In the genomic region with DNA sequence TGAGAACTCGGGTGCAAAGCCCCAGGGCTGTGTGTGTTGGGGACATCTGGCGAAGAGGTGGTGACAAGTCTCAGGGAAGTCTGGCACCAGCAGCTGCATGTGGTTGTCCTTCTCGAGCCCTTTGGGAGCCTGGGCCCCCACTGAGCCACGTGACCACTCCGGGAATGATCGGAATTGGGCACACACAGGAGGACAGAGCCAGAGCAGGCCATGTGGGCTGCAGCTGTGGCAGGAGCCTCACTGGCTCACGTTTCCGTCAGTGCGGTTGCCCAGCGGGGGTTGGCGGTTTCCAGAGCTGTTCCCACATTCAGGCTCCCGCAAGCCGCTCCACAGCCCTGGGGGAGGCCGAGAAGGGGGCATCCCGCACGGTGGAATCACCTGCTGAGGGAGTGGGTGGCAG, we compare ENCODE assay signal across 2 cellular contexts.
TF ChIP-seq lines count a peak whose summit lies in the region.

No MANE protein-coding gene starts in this region.

TF ChIP-seq in K562, 482 proteins besides CTCF, POLR2A, EP300 and RAD21:
- TF ChIP-seq MTA2 (IDR thresholded peaks at IDR 0.05; ENCODE audit: low read depth) (no peak), HNRNPUL1 (IDR thresholded peaks at IDR 0.05; ENCODE audit: low read length) (no peak), ZNF696 (CRISPR knock-in tag; conservative IDR thresholded peaks at IDR 0.05) (no peak), FOSL1 (tag; conservative IDR thresholded peaks at IDR 0.05) (no peak), SMARCA5 (IDR thresholded peaks at IDR 0.05) (no peak), CBFA2T3 (IDR thresholded peaks at IDR 0.05) (no peak), POLR2G (IDR thresholded peaks at IDR 0.05; ENCODE audit: low read depth, low read length) (peak; percentile 48; the same call in 1 of the 2 replicates)

TF ChIP-seq in WTC11, 78 proteins besides CTCF, POLR2A, EP300 and RAD21:
- no peak for TF ChIP-seq GRHL2 (CRISPR knock-in tag; IDR thresholded peaks at IDR 0.05; ENCODE audit: insufficient replicate concordance, severe bottlenecking)
- TF ChIP-seq, protein P1, sequence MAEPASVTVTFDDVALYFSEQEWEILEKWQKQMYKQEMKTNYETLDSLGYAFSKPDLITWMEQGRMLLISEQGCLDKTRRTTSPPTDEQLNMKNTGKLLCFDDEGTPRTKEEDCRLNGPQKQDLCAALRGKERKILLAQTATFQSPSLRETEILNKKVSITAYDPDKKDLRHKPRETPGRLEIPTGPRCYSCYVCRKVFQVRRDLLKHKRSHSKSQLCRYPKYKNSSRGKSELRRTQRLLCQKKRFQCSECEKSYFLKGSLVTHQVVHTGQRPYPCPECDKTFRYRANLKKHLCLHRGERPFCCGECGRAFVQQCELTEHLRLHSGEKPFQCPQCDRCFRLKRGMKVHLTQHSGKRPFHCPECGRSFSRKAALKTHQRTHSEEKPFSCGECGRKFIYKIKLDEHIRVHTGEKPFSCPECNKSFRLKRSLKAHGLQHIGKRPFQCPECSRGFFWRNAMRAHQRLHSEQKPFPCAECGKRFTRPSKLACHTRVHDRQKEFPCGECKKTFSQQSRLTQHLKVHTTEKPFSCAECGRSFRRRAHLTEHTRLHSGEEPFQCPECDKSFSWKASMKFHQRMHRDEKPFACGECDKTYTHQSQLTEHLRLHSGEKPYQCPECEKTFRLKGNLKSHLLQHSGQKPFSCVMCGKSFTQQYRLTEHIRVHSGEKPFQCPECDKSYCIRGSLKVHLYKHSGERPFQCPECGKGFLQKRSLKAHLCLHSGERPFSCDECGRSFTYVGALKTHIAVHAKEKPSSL (CRISPR knock-in tag; conservative IDR thresholded peaks at IDR 0.05) = no peak
- TF ChIP-seq NFYB (CRISPR knock-in tag; conservative IDR thresholded peaks at IDR 0.05; ENCODE audit: low read depth) = no peak
- TF ChIP-seq ETV6 (CRISPR knock-in tag; IDR thresholded peaks at IDR 0.05) = no peak
- no peak for TF ChIP-seq GABPB1 (CRISPR knock-in tag; IDR thresholded peaks at IDR 0.05)
- TF ChIP-seq ZNF232 (CRISPR knock-in tag; IDR thresholded peaks at IDR 0.05) = no peak
- TF ChIP-seq, protein P2, sequence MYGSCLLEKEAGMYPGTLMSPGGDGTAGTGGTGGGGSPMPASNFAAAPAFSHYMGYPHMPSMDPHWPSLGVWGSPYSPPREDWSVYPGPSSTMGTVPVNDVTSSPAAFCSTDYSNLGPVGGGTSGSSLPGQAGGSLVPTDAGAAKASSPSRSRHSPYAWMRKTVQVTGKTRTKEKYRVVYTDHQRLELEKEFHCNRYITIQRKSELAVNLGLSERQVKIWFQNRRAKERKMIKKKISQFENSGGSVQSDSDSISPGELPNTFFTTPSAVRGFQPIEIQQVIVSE (CRISPR knock-in tag; IDR thresholded peaks at IDR 0.05; ENCODE audit: borderline replicate concordance) = no peak
- TF ChIP-seq EMX1 (CRISPR knock-in tag; IDR thresholded peaks at IDR 0.05) = no peak
- TF ChIP-seq, protein P3, sequence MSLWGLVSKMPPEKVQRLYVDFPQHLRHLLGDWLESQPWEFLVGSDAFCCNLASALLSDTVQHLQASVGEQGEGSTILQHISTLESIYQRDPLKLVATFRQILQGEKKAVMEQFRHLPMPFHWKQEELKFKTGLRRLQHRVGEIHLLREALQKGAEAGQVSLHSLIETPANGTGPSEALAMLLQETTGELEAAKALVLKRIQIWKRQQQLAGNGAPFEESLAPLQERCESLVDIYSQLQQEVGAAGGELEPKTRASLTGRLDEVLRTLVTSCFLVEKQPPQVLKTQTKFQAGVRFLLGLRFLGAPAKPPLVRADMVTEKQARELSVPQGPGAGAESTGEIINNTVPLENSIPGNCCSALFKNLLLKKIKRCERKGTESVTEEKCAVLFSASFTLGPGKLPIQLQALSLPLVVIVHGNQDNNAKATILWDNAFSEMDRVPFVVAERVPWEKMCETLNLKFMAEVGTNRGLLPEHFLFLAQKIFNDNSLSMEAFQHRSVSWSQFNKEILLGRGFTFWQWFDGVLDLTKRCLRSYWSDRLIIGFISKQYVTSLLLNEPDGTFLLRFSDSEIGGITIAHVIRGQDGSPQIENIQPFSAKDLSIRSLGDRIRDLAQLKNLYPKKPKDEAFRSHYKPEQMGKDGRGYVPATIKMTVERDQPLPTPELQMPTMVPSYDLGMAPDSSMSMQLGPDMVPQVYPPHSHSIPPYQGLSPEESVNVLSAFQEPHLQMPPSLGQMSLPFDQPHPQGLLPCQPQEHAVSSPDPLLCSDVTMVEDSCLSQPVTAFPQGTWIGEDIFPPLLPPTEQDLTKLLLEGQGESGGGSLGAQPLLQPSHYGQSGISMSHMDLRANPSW (CRISPR knock-in tag; conservative IDR thresholded peaks at IDR 0.05; ENCODE audit: low read depth) = no peak
- no peak for TF ChIP-seq PRRX2 (CRISPR knock-in tag; IDR thresholded peaks at IDR 0.05)
- TF ChIP-seq RORB (CRISPR knock-in tag; IDR thresholded peaks at IDR 0.05) = no peak
- no peak for TF ChIP-seq TEAD4 (CRISPR knock-in tag; IDR thresholded peaks at IDR 0.05)
- no peak for TF ChIP-seq CBFB (CRISPR knock-in tag; IDR thresholded peaks at IDR 0.05; ENCODE audit: low read depth)
- TF ChIP-seq IRF2 (CRISPR knock-in tag; IDR thresholded peaks at IDR 0.05; ENCODE audit: borderline replicate concordance, low read depth) = no peak
- TF ChIP-seq JAZF1 (CRISPR knock-in tag; IDR thresholded peaks at IDR 0.05) = no peak
- TF ChIP-seq, protein P4, sequence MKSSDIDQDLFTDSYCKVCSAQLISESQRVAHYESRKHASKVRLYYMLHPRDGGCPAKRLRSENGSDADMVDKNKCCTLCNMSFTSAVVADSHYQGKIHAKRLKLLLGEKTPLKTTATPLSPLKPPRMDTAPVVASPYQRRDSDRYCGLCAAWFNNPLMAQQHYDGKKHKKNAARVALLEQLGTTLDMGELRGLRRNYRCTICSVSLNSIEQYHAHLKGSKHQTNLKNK (CRISPR knock-in tag; IDR thresholded peaks at IDR 0.05) = no peak
- no peak for TF ChIP-seq NFE2L1 (CRISPR knock-in tag; IDR thresholded peaks at IDR 0.05)
- TF ChIP-seq, protein P5, sequence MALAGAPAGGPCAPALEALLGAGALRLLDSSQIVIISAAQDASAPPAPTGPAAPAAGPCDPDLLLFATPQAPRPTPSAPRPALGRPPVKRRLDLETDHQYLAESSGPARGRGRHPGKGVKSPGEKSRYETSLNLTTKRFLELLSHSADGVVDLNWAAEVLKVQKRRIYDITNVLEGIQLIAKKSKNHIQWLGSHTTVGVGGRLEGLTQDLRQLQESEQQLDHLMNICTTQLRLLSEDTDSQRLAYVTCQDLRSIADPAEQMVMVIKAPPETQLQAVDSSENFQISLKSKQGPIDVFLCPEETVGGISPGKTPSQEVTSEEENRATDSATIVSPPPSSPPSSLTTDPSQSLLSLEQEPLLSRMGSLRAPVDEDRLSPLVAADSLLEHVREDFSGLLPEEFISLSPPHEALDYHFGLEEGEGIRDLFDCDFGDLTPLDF (CRISPR knock-in tag; IDR thresholded peaks at IDR 0.05) = no peak
- TF ChIP-seq, protein P6, sequence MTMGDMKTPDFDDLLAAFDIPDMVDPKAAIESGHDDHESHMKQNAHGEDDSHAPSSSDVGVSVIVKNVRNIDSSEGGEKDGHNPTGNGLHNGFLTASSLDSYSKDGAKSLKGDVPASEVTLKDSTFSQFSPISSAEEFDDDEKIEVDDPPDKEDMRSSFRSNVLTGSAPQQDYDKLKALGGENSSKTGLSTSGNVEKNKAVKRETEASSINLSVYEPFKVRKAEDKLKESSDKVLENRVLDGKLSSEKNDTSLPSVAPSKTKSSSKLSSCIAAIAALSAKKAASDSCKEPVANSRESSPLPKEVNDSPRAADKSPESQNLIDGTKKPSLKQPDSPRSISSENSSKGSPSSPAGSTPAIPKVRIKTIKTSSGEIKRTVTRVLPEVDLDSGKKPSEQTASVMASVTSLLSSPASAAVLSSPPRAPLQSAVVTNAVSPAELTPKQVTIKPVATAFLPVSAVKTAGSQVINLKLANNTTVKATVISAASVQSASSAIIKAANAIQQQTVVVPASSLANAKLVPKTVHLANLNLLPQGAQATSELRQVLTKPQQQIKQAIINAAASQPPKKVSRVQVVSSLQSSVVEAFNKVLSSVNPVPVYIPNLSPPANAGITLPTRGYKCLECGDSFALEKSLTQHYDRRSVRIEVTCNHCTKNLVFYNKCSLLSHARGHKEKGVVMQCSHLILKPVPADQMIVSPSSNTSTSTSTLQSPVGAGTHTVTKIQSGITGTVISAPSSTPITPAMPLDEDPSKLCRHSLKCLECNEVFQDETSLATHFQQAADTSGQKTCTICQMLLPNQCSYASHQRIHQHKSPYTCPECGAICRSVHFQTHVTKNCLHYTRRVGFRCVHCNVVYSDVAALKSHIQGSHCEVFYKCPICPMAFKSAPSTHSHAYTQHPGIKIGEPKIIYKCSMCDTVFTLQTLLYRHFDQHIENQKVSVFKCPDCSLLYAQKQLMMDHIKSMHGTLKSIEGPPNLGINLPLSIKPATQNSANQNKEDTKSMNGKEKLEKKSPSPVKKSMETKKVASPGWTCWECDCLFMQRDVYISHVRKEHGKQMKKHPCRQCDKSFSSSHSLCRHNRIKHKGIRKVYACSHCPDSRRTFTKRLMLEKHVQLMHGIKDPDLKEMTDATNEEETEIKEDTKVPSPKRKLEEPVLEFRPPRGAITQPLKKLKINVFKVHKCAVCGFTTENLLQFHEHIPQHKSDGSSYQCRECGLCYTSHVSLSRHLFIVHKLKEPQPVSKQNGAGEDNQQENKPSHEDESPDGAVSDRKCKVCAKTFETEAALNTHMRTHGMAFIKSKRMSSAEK (CRISPR knock-in tag; IDR thresholded peaks at IDR 0.05; ENCODE audit: borderline replicate concordance) = no peak
TF ChIP-seq in WTC11: peak in this region for 0.
